ENCODE assay signal across 8 cellular contexts in the genomic region with DNA sequence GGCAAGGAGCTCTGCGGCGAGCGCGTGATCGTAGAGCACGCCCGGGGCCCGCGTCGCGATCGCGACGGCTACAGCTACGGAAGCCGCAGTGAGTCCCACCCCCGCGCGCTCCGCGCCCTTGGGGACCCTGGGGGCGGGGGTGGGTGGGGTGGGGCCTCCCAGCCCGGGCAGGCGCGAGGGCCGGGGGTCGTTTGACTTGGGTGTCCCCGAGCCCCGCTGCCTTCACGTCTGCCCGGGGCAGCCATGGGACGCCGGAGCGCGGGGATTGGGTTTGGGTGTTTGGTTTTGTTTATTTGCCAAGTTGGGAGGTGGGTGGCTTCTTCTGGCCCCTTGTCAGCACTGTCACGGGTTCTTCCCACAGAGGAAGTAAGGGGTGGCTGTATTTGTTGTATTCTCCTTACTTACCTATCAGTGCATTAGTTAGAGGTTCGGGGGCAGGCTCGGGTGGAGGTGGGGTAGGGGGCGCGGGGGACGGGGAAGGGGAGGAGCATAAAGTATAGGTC. TPM values are rescaled to one million over a fixed set of nuclear protein-coding genes. Genes with fewer than 3 reads are reported as not detected.
DNase-seq lines count a peak whose midpoint lies in the region; ATAC-seq and TF ChIP-seq lines count a peak whose summit lies in the region.

No MANE protein-coding gene starts in this region.

- peaks cover 51% of the 10 kb centered on the region for H3K79me2 ChIP-seq in ACC112 (ENCODE audit: control insufficient read depth, insufficient read depth, low read length, unreplicated experiment)

- peaks cover 10% of the 10 kb centered on the region for H3K4me1 ChIP-seq in ACC112 (ENCODE audit: control insufficient read depth, insufficient read depth, low read length, unreplicated experiment)

- ATAC-seq in GM19351 (IDR thresholded peaks at IDR 0.05; ENCODE audit: unreplicated experiment): peak; percentile 2

- H3K4me3 ChIP-seq in ACC112 (ENCODE audit: low read depth, low read length) (peak overlapping the region; percentile 92), fibroblast of mammary gland (ENCODE audit: control insufficient read depth, low read depth, low read length) (peak overlapping the region; percentile 89)

- TF ChIP-seq CTCF in fibroblast of mammary gland (conservative IDR thresholded peaks at IDR 0.05; ENCODE audit: control insufficient read depth, insufficient read depth, low read depth, low read length): no peak

- H3K36me3 ChIP-seq in ACC112 (ENCODE audit: insufficient read depth, low read length): peaks cover 40% of the 10 kb centered on the region

- no peak overlapping the region for H2AFZ ChIP-seq in ACC112 (ENCODE audit: low read length, unreplicated experiment)

- H3K27ac ChIP-seq in ACC112 (ENCODE audit: low read depth, low read length): peak overlapping the region; percentile 94

- 0 out of 2 replicates have a peak, but pooled peaks cover 7% of the 10 kb centered on the region for H3K27me3 ChIP-seq in ACC112 (ENCODE audit: insufficient read depth, low read length)

- in situ Hi-C loops in SK-MEL-5 (cut with HindIII; ENCODE audit: low pct_unique_long_range_greater_than_20kb, low sequenced_read_pairs): no loop called here

- DNase-seq in SK-MEL-5 (ENCODE audit: low read depth, low spot score) (peak; percentile 37), fibroblast of mammary gland (ENCODE audit: low read depth) (no peak), putamen (ENCODE audit: low spot score) (peak; percentile 12), NCI-H1417 treated with DMSO at 0.1 percent for 48 hours (lab: John Stamatoyannopoulos, UW) (no peak)
- DNase-seq in stimulated activated CD4-positive, alpha-beta T cell treated with anti-CD3 and anti-CD28 coated beads, Interleukin-4, amount 100 ng/mL, for 24 hours: no peak
- DNase-seq in activated effector memory CD4-positive, alpha-beta T cell treated with Interleukin-2 at 50 U/mL for 16 hours: no peak

RNA-seq across cellular contexts. Expression of gene SRSF6, which starts 0.8 kb away (rescaled TPM):
- 45.6 and 48.8 TPM in 2 replicates for total RNA-seq in SK-MEL-5 (2014; rRNA removed; shearing (Covaris generic))
- polyA plus RNA-seq in SK-MEL-5 (2015; cell fraction: cytosol; rRNA removed): 108 and 146 TPM in 2 replicates
- polyA plus RNA-seq in SK-MEL-5 (2015; cell fraction: nucleus; rRNA removed): 730 and 807 TPM in 2 replicates

RNA-seq across cellular contexts. Expression of gene L3MBTL1, which starts 49.0 kb away (rescaled TPM):
- 1.2 and 2.0 TPM in 2 replicates for total RNA-seq in SK-MEL-5 (2014; rRNA removed; shearing (Covaris generic))
- polyA plus RNA-seq in SK-MEL-5 (2015; cell fraction: cytosol; rRNA removed): 1.2 and 1.5 TPM in 2 replicates
- polyA plus RNA-seq in SK-MEL-5 (2015; cell fraction: nucleus; rRNA removed): 11.7 and 15.2 TPM in 2 replicates

Comparison
In these comparisons a context has a peak if more than half of its experiments do, and no peak if none do; other contexts are left out.
1. DNase-seq: peak in SK-MEL-5 (single experiment) and putamen (single experiment); none in fibroblast of mammary gland (single experiment), NCI-H1417 treated with DMSO at 0.1 percent for 48 hours (single experiment), stimulated activated CD4-positive, alpha-beta T cell treated with anti-CD3 and anti-CD28 coated beads, Interleukin-4, amount 100 ng/mL, for 24 hours (single experiment) and activated effector memory CD4-positive, alpha-beta T cell treated with Interleukin-2 at 50 U/mL for 16 hours (single experiment).